In genomic region chr5:177470759-177471536, GRCh38 we compare ENCODE assay signal across 10 cellular contexts. TPM values are rescaled to one million over a fixed set of nuclear protein-coding genes. Genes with fewer than 3 reads are reported as not detected.
DNase-seq lines count a peak whose midpoint lies in the region; ATAC-seq and TF ChIP-seq lines count a peak whose summit lies in the region.
"Had no signal": no experiment of that assay in that cellular context is flagged by ENCODE, and none has a peak within 500 bp of the region (broad histone marks: within the 10 kb centered on the region; RNA-seq: fewer than 3 reads in every experiment).

No MANE protein-coding gene starts in this region.

- DNase-seq in SJCRH30 (no peak), esophagus muscularis mucosa (ENCODE audit: extremely low spot score) (no peak), renal cortical epithelial cell (ENCODE audit: low read depth) (peak; percentile 34), DMS153 treated with DMSO at 0.1 percent for 48 hours (lab: John Stamatoyannopoulos, UW; ENCODE audit: unreplicated experiment) (no peak), GM10266 (ENCODE audit: extremely low spot score) (no peak), NCI-H1048 (lab: John Stamatoyannopoulos, UW) (no peak)
- DNase-seq: KBM-7 had no signal

- H3K4me2 ChIP-seq in DOHH2 (ENCODE audit: low read length): peak overlapping the region; percentile 16; the same call in 1 of the 2 replicates

- H3K4me3 ChIP-seq in DOHH2 (ENCODE audit: low read length) (no peak overlapping the region; the same call in 1 of the 2 replicates), SJCRH30 (no peak overlapping the region), esophagus muscularis mucosa (peak overlapping the region in 1 of 4 donors; percentile 86)

- 0 out of 2 replicates have a peak, but pooled peaks cover 6% of the 10 kb centered on the region for H3F3A ChIP-seq in DOHH2 (ENCODE audit: control insufficient read depth, insufficient read depth)

- TF ChIP-seq EP300 in esophagus muscularis mucosa (IDR thresholded peaks at IDR 0.05): no peak

- ATAC-seq in GM18868 (IDR thresholded peaks at IDR 0.05; ENCODE audit: unreplicated experiment): no peak

- intact Hi-C loops in esophagus muscularis mucosa (cut with DNase I): no loop called here

- H3K27ac ChIP-seq in DOHH2 (ENCODE audit: low read depth, low read length) (no peak overlapping the region), SJCRH30 (peak overlapping the region; percentile 51), esophagus muscularis mucosa (replicated peaks in 1 of 4) (peak overlapping the region; percentile 89 to 96 (median 94))

- no peaks in the 10 kb centered on the region for H3K27me3 ChIP-seq in DOHH2 (ENCODE audit: control insufficient read depth, low read length)
- no peaks in the 10 kb centered on the region for H3K27me3 ChIP-seq in SJCRH30
- no peaks in the 10 kb centered on the region for H3K27me3 ChIP-seq in esophagus muscularis mucosa

- TF ChIP-seq CTCF in DOHH2 (IDR thresholded peaks at IDR 0.05; ENCODE audit: low read depth, low read length, poor library complexity, severe bottlenecking) (no peak), esophagus muscularis mucosa (IDR thresholded peaks at IDR 0.05) (no peak), GM10266 (IDR thresholded peaks at IDR 0.05; ENCODE audit: control insufficient read depth, insufficient read depth, low read depth, missing control alignments) (no peak)

- WGBS in esophagus muscularis mucosa: 73% methylated on average over 8 of the region's 10 CpGs

- no peaks in the 10 kb centered on the region for H3K9me2 ChIP-seq in DOHH2 (replicated peaks; ENCODE audit: control insufficient read depth, low read length)

- H3K9me3 ChIP-seq in DOHH2 (ENCODE audit: control insufficient read depth, insufficient read depth, low read length) (no peaks in the 10 kb centered on the region), SJCRH30 (replicated peaks) (no peaks in the 10 kb centered on the region), esophagus muscularis mucosa (no peaks in the 10 kb centered on the region)

- H3K4me1 ChIP-seq in DOHH2 (ENCODE audit: control insufficient read depth, low read length) (peaks cover 41% of the 10 kb centered on the region), SJCRH30 (peaks cover 31% of the 10 kb centered on the region), esophagus muscularis mucosa (peaks cover 51 to 78% (median 74%) of the 10 kb centered on the region in 4 donors)

- TF ChIP-seq POLR2A in esophagus muscularis mucosa (IDR thresholded peaks at IDR 0.05; ENCODE audit: low read depth): no peak

- peaks cover 13% of the 10 kb centered on the region; the same call in 1 of the 2 replicates for H4K20me1 ChIP-seq in DOHH2 (ENCODE audit: control insufficient read depth, insufficient read depth, low read depth, low read length)

- H3K36me3 ChIP-seq in DOHH2 (ENCODE audit: control insufficient read depth, low read length): peaks cover 37% of the 10 kb centered on the region
- peaks cover 62% of the 10 kb centered on the region for H3K36me3 ChIP-seq in SJCRH30
- H3K36me3 ChIP-seq in esophagus muscularis mucosa: peaks cover 11 to 28% (median 27%) of the 10 kb centered on the region in 4 donors

- peaks cover 36% of the 10 kb centered on the region for H3K79me2 ChIP-seq in DOHH2 (ENCODE audit: control insufficient read depth, low read length)

RNA-seq across cellular contexts. Expression of gene DBN1, which starts 2.5 kb away (rescaled TPM):
- total RNA-seq in SJCRH30 (2014; rRNA removed; shearing (Covaris generic)): 239 and 265 TPM in 2 replicates
- 100 to 1,000 TPM in 3 of 4 donors, 10 to 100 TPM in 1; 92.2 to 160 (median 130) TPM for total RNA-seq in esophagus muscularis mucosa
- 191 and 241 TPM in 2 replicates for total RNA-seq in renal cortical epithelial cell

RNA-seq across cellular contexts. Expression of gene PRR7, which starts 24.3 kb away (rescaled TPM):
- total RNA-seq in SJCRH30 (2014; rRNA removed; shearing (Covaris generic)): 6.4 TPM in 2 replicates
- total RNA-seq in esophagus muscularis mucosa (1 to 10 TPM in 2 of 4 donors, under 1 TPM in 2; 0.42 to 2.5 (median 1.6) TPM), renal cortical epithelial cell (9.4 and 11.0 TPM in 2 replicates)

RNA-seq across cellular contexts. Expression of gene PDLIM7, which starts 26.5 kb away (rescaled TPM):
- 58.4 and 68.5 TPM in 2 replicates for total RNA-seq in SJCRH30 (2014; rRNA removed; shearing (Covaris generic))
- total RNA-seq in esophagus muscularis mucosa (1,000 to 10,000 TPM in 1 of 4 donors, 100 to 1,000 TPM in 3; 316 to 1,085 (median 575) TPM), renal cortical epithelial cell (103 and 161 TPM in 2 replicates)

RNA-seq across cellular contexts. Expression of gene DOK3, which starts 38.7 kb away (rescaled TPM):
- 3.0 and 6.2 TPM in 2 replicates for total RNA-seq in SJCRH30 (2014; rRNA removed; shearing (Covaris generic))
- 10 to 100 TPM in 1 of 4 donors, 1 to 10 TPM in 3; 6.7 to 15.2 (median 7.5) TPM for total RNA-seq in esophagus muscularis mucosa
- 0.17 and 13.6 TPM in 2 replicates for total RNA-seq in renal cortical epithelial cell
- total RNA-seq: RPMI7951 had no signal

RNA-seq across cellular contexts. Expression of gene GRK6, which starts 44.5 kb away (rescaled TPM):
- total RNA-seq in SJCRH30 (2014; rRNA removed; shearing (Covaris generic)): 45.1 and 48.4 TPM in 2 replicates
- total RNA-seq in esophagus muscularis mucosa: 10 to 100 TPM; 29.1 to 44.7 (median 36.3) TPM
- 21.3 and 31.1 TPM in 2 replicates for total RNA-seq in renal cortical epithelial cell
